Comparison of ENCODE assay signal across 1 cellular context in the genomic region with DNA sequence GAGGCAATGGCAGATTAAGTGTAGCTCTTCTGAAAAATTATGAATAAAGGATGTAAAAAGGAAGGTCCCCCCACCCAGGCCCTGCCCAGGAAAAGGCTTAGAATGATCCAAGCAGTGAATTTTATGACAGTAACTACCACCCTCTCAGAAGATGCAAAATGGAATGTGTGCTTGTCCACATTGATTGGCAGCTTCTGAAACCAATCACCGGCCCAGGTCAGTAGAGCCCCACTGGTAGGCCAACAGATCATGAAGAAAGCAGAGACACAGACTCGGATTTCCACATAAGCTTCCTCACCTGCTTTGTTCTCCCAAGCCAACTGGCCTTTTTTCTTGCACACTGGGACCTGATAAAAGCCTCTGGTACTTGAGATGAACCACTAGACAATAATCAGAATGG.
TF ChIP-seq lines count a peak whose summit lies in the region.

No MANE protein-coding gene starts in this region.

TF ChIP-seq in SK-N-SH treated with all-trans-retinoic acid at 6 μM for 48 hours, 23 proteins besides CTCF, POLR2A, EP300 and RAD21 (continued from another document):
- TF ChIP-seq, protein P1, sequence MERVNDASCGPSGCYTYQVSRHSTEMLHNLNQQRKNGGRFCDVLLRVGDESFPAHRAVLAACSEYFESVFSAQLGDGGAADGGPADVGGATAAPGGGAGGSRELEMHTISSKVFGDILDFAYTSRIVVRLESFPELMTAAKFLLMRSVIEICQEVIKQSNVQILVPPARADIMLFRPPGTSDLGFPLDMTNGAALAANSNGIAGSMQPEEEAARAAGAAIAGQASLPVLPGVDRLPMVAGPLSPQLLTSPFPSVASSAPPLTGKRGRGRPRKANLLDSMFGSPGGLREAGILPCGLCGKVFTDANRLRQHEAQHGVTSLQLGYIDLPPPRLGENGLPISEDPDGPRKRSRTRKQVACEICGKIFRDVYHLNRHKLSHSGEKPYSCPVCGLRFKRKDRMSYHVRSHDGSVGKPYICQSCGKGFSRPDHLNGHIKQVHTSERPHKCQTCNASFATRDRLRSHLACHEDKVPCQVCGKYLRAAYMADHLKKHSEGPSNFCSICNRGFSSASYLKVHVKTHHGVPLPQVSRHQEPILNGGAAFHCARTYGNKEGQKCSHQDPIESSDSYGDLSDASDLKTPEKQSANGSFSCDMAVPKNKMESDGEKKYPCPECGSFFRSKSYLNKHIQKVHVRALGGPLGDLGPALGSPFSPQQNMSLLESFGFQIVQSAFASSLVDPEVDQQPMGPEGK (CRISPR knock-in tag; IDR thresholded peaks at IDR 0.05; ENCODE audit: borderline replicate concordance): no peak
- TF ChIP-seq ZFP30 (CRISPR knock-in tag; IDR thresholded peaks at IDR 0.05) (no peak), RARB (CRISPR knock-in tag; IDR thresholded peaks at IDR 0.05) (no peak), OSR1 (CRISPR knock-in tag; IDR thresholded peaks at IDR 0.05) (no peak), ZNF565 (CRISPR knock-in tag; conservative IDR thresholded peaks at IDR 0.05; ENCODE audit: low read depth) (no peak), PPARA (CRISPR knock-in tag; IDR thresholded peaks at IDR 0.05; ENCODE audit: borderline replicate concordance) (no peak), ESRRG (CRISPR knock-in tag; IDR thresholded peaks at IDR 0.05) (no peak), TOX (CRISPR knock-in tag; IDR thresholded peaks at IDR 0.05; ENCODE audit: borderline replicate concordance) (no peak), ARNTL (CRISPR knock-in tag; IDR thresholded peaks at IDR 0.05; ENCODE audit: borderline replicate concordance, low read depth) (no peak), ZC3H10 (CRISPR knock-in tag; IDR thresholded peaks at IDR 0.05) (no peak), CSDC2 (CRISPR knock-in tag; IDR thresholded peaks at IDR 0.05) (no peak), ZFP3 (CRISPR knock-in tag; IDR thresholded peaks at IDR 0.05) (no peak), ZNF70 (CRISPR knock-in tag; IDR thresholded peaks at IDR 0.05) (no peak)
- TF ChIP-seq, protein P2, sequence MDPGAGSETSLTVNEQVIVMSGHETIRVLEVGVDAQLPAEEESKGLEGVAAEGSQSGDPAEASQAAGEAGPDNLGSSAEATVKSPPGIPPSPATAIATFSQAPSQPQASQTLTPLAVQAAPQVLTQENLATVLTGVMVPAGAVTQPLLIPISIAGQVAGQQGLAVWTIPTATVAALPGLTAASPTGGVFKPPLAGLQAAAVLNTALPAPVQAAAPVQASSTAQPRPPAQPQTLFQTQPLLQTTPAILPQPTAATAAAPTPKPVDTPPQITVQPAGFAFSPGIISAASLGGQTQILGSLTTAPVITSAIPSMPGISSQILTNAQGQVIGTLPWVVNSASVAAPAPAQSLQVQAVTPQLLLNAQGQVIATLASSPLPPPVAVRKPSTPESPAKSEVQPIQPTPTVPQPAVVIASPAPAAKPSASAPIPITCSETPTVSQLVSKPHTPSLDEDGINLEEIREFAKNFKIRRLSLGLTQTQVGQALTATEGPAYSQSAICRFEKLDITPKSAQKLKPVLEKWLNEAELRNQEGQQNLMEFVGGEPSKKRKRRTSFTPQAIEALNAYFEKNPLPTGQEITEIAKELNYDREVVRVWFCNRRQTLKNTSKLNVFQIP (CRISPR knock-in tag; IDR thresholded peaks at IDR 0.05; ENCODE audit: borderline replicate concordance, low read depth): no peak
- TF ChIP-seq, protein P3, sequence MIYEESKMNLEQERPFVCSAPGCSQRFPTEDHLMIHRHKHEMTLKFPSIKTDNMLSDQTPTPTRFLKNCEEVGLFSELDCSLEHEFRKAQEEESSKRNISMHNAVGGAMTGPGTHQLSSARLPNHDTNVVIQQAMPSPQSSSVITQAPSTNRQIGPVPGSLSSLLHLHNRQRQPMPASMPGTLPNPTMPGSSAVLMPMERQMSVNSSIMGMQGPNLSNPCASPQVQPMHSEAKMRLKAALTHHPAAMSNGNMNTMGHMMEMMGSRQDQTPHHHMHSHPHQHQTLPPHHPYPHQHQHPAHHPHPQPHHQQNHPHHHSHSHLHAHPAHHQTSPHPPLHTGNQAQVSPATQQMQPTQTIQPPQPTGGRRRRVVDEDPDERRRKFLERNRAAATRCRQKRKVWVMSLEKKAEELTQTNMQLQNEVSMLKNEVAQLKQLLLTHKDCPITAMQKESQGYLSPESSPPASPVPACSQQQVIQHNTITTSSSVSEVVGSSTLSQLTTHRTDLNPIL (CRISPR knock-in tag; IDR thresholded peaks at IDR 0.05; ENCODE audit: low read depth): no peak
- TF ChIP-seq, protein P4, sequence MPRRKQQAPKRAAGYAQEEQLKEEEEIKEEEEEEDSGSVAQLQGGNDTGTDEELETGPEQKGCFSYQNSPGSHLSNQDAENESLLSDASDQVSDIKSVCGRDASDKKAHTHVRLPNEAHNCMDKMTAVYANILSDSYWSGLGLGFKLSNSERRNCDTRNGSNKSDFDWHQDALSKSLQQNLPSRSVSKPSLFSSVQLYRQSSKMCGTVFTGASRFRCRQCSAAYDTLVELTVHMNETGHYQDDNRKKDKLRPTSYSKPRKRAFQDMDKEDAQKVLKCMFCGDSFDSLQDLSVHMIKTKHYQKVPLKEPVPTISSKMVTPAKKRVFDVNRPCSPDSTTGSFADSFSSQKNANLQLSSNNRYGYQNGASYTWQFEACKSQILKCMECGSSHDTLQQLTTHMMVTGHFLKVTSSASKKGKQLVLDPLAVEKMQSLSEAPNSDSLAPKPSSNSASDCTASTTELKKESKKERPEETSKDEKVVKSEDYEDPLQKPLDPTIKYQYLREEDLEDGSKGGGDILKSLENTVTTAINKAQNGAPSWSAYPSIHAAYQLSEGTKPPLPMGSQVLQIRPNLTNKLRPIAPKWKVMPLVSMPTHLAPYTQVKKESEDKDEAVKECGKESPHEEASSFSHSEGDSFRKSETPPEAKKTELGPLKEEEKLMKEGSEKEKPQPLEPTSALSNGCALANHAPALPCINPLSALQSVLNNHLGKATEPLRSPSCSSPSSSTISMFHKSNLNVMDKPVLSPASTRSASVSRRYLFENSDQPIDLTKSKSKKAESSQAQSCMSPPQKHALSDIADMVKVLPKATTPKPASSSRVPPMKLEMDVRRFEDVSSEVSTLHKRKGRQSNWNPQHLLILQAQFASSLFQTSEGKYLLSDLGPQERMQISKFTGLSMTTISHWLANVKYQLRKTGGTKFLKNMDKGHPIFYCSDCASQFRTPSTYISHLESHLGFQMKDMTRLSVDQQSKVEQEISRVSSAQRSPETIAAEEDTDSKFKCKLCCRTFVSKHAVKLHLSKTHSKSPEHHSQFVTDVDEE (CRISPR knock-in tag; IDR thresholded peaks at IDR 0.05): no peak
